ENCODE assay signal across 10 cellular contexts in genomic region chr2:10188211-10188610, GRCh38.
DNase-seq lines count a peak whose midpoint lies in the region; ATAC-seq and TF ChIP-seq lines count a peak whose summit lies in the region.
"Had no signal": no experiment of that assay in that cellular context is flagged by ENCODE, and none has a peak within 500 bp of the region (broad histone marks: within the 10 kb centered on the region; RNA-seq: fewer than 3 reads in every experiment).

No MANE protein-coding gene starts in this region.

- H3K9me3 ChIP-seq in upper lobe of right lung, result no peaks in the 10 kb centered on the region
- H3K9me3 ChIP-seq: uterus had no signal

- ATAC-seq in foreskin keratinocyte (no peak), upper lobe of right lung (peak; percentile 7), HG02981 (IDR thresholded peaks at IDR 0.05; ENCODE audit: unreplicated experiment) (no peak)

- H3K27me3 ChIP-seq in foreskin keratinocyte (no peaks in the 10 kb centered on the region), upper lobe of right lung (no peaks in the 10 kb centered on the region)
- H3K27me3 ChIP-seq: uterus had no signal

- H3K4me3 ChIP-seq in upper lobe of right lung, result no peak overlapping the region
- H3K4me3 ChIP-seq: uterus had no signal

- TF ChIP-seq CTCF in foreskin keratinocyte (conservative IDR thresholded peaks at IDR 0.05) (peak; percentile 52), upper lobe of right lung (IDR thresholded peaks at IDR 0.05) (peak; percentile 8)

- intact Hi-C loops in upper lobe of right lung (cut with DNase I), result no loop called here

- no peaks in the 10 kb centered on the region for H3K36me3 ChIP-seq in upper lobe of right lung
- H3K36me3 ChIP-seq: uterus had no signal

- DNase-seq in SHP77 (lab: John Stamatoyannopoulos, UW), result peak; percentile 42 to 53
- DNase-seq in SHP77 treated with DMSO at 0.1 percent for 48 hours (lab: John Stamatoyannopoulos, UW), result no peak
- peak; percentile 40 for DNase-seq in SK-N-DZ (ENCODE audit: low spot score)
- DNase-seq in foreskin keratinocyte, result no peak
- DNase-seq in upper lobe of right lung, result no peak
- DNase-seq in central memory CD4-positive, alpha-beta T cell, result no peak
- no peak for DNase-seq in NCI-H1092 (lab: John Stamatoyannopoulos, UW)
- DNase-seq: GOT3, uterus had no signal

- H3K4me1 ChIP-seq in foreskin keratinocyte (no peaks in the 10 kb centered on the region), upper lobe of right lung (no peaks in the 10 kb centered on the region)

- H3K27ac ChIP-seq in foreskin keratinocyte (no peak overlapping the region), upper lobe of right lung (no peak overlapping the region)
- H3K27ac ChIP-seq: uterus had no signal

Comparison
In these comparisons a context has a peak if more than half of its experiments do, and no peak if none do; other contexts are left out.
1. DNase-seq: peak in SHP77 (2 of 2) and SK-N-DZ (single experiment); none in SHP77 treated with DMSO at 0.1 percent for 48 hours (single experiment), foreskin keratinocyte (0 of 2), upper lobe of right lung (single experiment), central memory CD4-positive, alpha-beta T cell (single experiment) and NCI-H1092 (single experiment).